ENCODE assay signal across 1 cellular context in the genomic region with DNA sequence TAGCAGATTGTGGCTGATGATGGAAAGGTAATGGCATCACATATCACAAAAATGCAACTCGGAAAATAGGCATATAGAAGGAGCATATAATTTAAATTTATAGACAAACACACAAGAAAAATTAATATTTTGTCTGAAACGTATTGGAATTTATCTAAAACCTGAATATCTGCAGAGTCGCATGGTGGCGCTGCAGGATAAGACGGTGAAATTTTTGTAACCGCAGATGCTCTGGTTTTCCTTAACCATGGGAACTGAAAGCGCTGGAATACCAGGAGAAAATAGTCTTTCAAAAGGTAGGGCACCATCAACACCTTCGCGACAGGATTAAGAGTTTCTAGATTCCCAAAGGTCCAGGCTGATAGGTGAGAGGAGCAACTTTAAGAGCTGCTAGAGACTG.
TF ChIP-seq lines count a peak whose summit lies in the region.

No MANE protein-coding gene starts in this region.

TF ChIP-seq in GM23338, 12 proteins besides CTCF, POLR2A, EP300 and RAD21 (continued from another document):
- TF ChIP-seq ZNF462 (CRISPR knock-in tag; IDR thresholded peaks at IDR 0.05), result no peak
- TF ChIP-seq NANOG (IDR thresholded peaks at IDR 0.05; ENCODE audit: borderline replicate concordance), result no peak
- TF ChIP-seq, protein P1, sequence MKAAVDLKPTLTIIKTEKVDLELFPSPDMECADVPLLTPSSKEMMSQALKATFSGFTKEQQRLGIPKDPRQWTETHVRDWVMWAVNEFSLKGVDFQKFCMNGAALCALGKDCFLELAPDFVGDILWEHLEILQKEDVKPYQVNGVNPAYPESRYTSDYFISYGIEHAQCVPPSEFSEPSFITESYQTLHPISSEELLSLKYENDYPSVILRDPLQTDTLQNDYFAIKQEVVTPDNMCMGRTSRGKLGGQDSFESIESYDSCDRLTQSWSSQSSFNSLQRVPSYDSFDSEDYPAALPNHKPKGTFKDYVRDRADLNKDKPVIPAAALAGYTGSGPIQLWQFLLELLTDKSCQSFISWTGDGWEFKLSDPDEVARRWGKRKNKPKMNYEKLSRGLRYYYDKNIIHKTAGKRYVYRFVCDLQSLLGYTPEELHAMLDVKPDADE (IDR thresholded peaks at IDR 0.05), result no peak
- TF ChIP-seq CREB1 (CRISPR knock-in tag; IDR thresholded peaks at IDR 0.05; ENCODE audit: low read depth), result no peak
- TF ChIP-seq, protein P2, sequence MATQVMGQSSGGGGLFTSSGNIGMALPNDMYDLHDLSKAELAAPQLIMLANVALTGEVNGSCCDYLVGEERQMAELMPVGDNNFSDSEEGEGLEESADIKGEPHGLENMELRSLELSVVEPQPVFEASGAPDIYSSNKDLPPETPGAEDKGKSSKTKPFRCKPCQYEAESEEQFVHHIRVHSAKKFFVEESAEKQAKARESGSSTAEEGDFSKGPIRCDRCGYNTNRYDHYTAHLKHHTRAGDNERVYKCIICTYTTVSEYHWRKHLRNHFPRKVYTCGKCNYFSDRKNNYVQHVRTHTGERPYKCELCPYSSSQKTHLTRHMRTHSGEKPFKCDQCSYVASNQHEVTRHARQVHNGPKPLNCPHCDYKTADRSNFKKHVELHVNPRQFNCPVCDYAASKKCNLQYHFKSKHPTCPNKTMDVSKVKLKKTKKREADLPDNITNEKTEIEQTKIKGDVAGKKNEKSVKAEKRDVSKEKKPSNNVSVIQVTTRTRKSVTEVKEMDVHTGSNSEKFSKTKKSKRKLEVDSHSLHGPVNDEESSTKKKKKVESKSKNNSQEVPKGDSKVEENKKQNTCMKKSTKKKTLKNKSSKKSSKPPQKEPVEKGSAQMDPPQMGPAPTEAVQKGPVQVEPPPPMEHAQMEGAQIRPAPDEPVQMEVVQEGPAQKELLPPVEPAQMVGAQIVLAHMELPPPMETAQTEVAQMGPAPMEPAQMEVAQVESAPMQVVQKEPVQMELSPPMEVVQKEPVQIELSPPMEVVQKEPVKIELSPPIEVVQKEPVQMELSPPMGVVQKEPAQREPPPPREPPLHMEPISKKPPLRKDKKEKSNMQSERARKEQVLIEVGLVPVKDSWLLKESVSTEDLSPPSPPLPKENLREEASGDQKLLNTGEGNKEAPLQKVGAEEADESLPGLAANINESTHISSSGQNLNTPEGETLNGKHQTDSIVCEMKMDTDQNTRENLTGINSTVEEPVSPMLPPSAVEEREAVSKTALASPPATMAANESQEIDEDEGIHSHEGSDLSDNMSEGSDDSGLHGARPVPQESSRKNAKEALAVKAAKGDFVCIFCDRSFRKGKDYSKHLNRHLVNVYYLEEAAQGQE (IDR thresholded peaks at IDR 0.05; ENCODE audit: unreplicated experiment), result no peak
